8 cellular contexts compared by ENCODE assay signal in the genomic region with DNA sequence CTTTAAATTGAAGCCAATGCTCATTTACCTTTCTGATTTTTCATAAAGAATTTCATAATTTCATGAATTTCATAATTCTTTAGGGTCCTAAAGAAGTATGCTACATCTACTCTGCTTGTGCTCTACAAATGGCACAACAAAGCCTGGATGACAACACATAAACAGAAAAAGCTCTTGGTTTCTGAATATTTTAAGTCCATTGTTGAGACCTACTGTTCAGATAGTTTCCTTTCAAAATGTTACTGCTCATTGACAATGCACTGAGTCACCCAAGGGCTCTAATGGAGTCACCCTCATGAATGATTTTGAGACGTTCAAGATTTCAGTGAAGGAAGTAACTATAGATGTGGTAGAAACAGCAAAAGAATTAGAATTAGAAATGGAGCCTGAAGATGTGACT.
"Had no signal": no experiment of that assay in that cellular context is flagged by ENCODE, and none has a peak within 500 bp of the region (broad histone marks: within the 10 kb centered on the region; RNA-seq: fewer than 3 reads in every experiment).

No MANE protein-coding gene starts in this region.

- DNase-seq: H9, HCEC 1CT, HFFc6, IMR-90, KG1 had no signal

- H3K4me2 ChIP-seq: GM23338 had no signal

- H3K27ac ChIP-seq: HL-60 had no signal

- H2AFZ ChIP-seq: GM23338 had no signal

- H3K4me3 ChIP-seq: GM23338, K562 had no signal
